In genomic region chr3:50336452-50337174, GRCh38 we compare ENCODE assay signal across 8 cellular contexts. TPM values are rescaled to one million over a fixed set of nuclear protein-coding genes. Genes with fewer than 3 reads are reported as not detected.
DNase-seq lines count a peak whose midpoint lies in the region; ATAC-seq and TF ChIP-seq lines count a peak whose summit lies in the region.

No MANE protein-coding gene starts in this region.

- H3K36me3 ChIP-seq in DOHH2 (ENCODE audit: control insufficient read depth, low read length) = peaks cover 72% of the 10 kb centered on the region
- peaks cover 2 to 3% of the 10 kb centered on the region in 2 donors for H3K36me3 ChIP-seq in thyroid gland

- no peaks in the 10 kb centered on the region for H3K9me2 ChIP-seq in DOHH2 (replicated peaks; ENCODE audit: control insufficient read depth, low read length)

- H3K4me3 ChIP-seq in DOHH2 (ENCODE audit: low read length) (peak overlapping the region; percentile 83), thyroid gland (replicated peaks in 1 of 3) (peak overlapping the region; percentile 49 to 79 (median 78))

- H3K79me2 ChIP-seq in DOHH2 (ENCODE audit: control insufficient read depth, low read length) = peaks cover 87% of the 10 kb centered on the region

- ATAC-seq in GM21367 (IDR thresholded peaks at IDR 0.05; ENCODE audit: unreplicated experiment) (peak; percentile 24), HG03575 (IDR thresholded peaks at IDR 0.05; ENCODE audit: extremely low read depth, insufficient number of reproducible peaks, low FRiP score, unreplicated experiment) (peak; percentile 13), HG03097 (IDR thresholded peaks at IDR 0.05; ENCODE audit: low FRiP score, unreplicated experiment) (no peak)

- no peak for TF ChIP-seq POLR2A in thyroid gland (IDR thresholded peaks at IDR 0.05)

- peaks cover 13% of the 10 kb centered on the region for H3F3A ChIP-seq in DOHH2 (ENCODE audit: control insufficient read depth, insufficient read depth)

- no peak for TF ChIP-seq CTCF in DOHH2 (IDR thresholded peaks at IDR 0.05; ENCODE audit: low read depth, low read length, poor library complexity, severe bottlenecking)
- peak in 1 of 6 experiments; percentile 12 for TF ChIP-seq CTCF in thyroid gland (IDR thresholded peaks at IDR 0.05)

- 0 to 3% methylated on average over 8 to 9 of the region's 31 CpGs for WGBS in thyroid gland, 2 donors

- DNase-seq in left kidney (ENCODE audit: low read depth, low spot score) (peak; percentile 38), thyroid gland (no peak), NCI-H526 treated with DMSO at 0.1 percent for 48 hours (lab: John Stamatoyannopoulos, UW) (no peak)

- H3K4me1 ChIP-seq in DOHH2 (ENCODE audit: control insufficient read depth, low read length) (peaks cover 65% of the 10 kb centered on the region), thyroid gland (peaks cover 36 to 62% of the 10 kb centered on the region in 2 donors)

- H3K27ac ChIP-seq in DOHH2 (ENCODE audit: low read depth, low read length) (peak overlapping the region; percentile 90), angular gyrus (ENCODE audit: low read depth, low read length) (peak overlapping the region; percentile 97), thyroid gland (peak overlapping the region; percentile 83 to 96 (median 91))

- H3K9me3 ChIP-seq in DOHH2 (ENCODE audit: control insufficient read depth, insufficient read depth, low read length) (no peaks in the 10 kb centered on the region), thyroid gland (no peaks in the 10 kb centered on the region)

- H4K20me1 ChIP-seq in DOHH2 (ENCODE audit: control insufficient read depth, insufficient read depth, low read depth, low read length) = 0 out of 2 replicates have a peak, but pooled peaks cover 10% of the 10 kb centered on the region

- intact Hi-C loops in thyroid gland (cut with DNase I) = no loop called here

- peak overlapping the region; percentile 98 for H3K4me2 ChIP-seq in DOHH2 (ENCODE audit: low read length)

- H3K27me3 ChIP-seq in DOHH2 (ENCODE audit: control insufficient read depth, low read length) (no peaks in the 10 kb centered on the region), thyroid gland (no peaks in the 10 kb centered on the region)

RNA-seq across cellular contexts. Expression of gene RASSF1, which starts 4.0 kb away (rescaled TPM):
- 10 to 100 TPM; 18.9 to 42.6 (median 24.8) TPM for total RNA-seq in thyroid gland

RNA-seq across cellular contexts. Expression of gene TUSC2, which starts 8.6 kb away (rescaled TPM):
- 10 to 100 TPM; 28.7 to 63.7 (median 42.3) TPM for total RNA-seq in thyroid gland

RNA-seq across cellular contexts. Expression of gene ZMYND10, which starts 8.9 kb away (rescaled TPM):
- 1 to 10 TPM; 3.6 to 8.1 (median 4.4) TPM for total RNA-seq in thyroid gland

RNA-seq across cellular contexts. Expression of gene NPRL2, which starts 14.0 kb away (rescaled TPM):
- total RNA-seq in thyroid gland = 10 to 100 TPM; 13.4 to 30.6 (median 24.7) TPM

RNA-seq across cellular contexts. Expression of gene CYB561D2, which starts 14.0 kb away (rescaled TPM):
- total RNA-seq in thyroid gland = 10 to 100 TPM; 23.6 to 66.0 (median 43.6) TPM
